27 cellular contexts compared by ENCODE assay signal in genomic region chr9:87888501-87888900, GRCh38. TPM values are rescaled to one million over a fixed set of nuclear protein-coding genes. Genes with fewer than 3 reads are reported as not detected.
"Had no signal": no experiment of that assay in that cellular context is flagged by ENCODE, and none has a peak within 500 bp of the region (broad histone marks: within the 10 kb centered on the region; RNA-seq: fewer than 3 reads in every experiment).

No MANE protein-coding gene starts in this region.

- H3K9me3 Mint-ChIP-seq: activated naive CD8-positive, alpha-beta T cell treated with anti-CD3 and anti-CD28 coated beads, Interleukin-2, amount 10 ng/mL, durations not matched to agents 7 days and 5 days had no signal

- DNase-seq: activated CD4-positive, alpha-beta T cell treated with anti-CD3 and anti-CD28 coated beads for 4 hours; activated naive CD4-positive, alpha-beta T cell treated with anti-CD3 and anti-CD28 coated beads, Interleukin-2, amount 50 U/mL, for 16 hours; activated naive CD8-positive, alpha-beta T cell treated with anti-CD3 and anti-CD28 coated beads, Interleukin-2, amount 10 ng/mL, durations not matched to agents 7 days and 5 days; activated T-cell treated with anti-CD3 and anti-CD28 coated beads for 4 hours; aorta; central memory CD4-positive, alpha-beta T cell; NCI-H1092; NCI-H1417; NCI-H1930; NCI-H2171; NCI-H2227 treated with DMSO at 0.1 percent for 48 hours; NCI-H510A; NCI-H526 treated with DMSO at 0.1 percent for 48 hours; NCI-H82; NK-92 treated with Interleukin-12 subunit alpha and Interleukin-12 subunit beta, amount 100 ng/mL, for 24 hours; OCI-M1; RPMI8226; SJCRH30; SK-N-SH; T-helper 1 cell had no signal

- H3K27me3 ChIP-seq: SJCRH30 had no signal

- H3K4me3 Mint-ChIP-seq: activated naive CD8-positive, alpha-beta T cell treated with anti-CD3 and anti-CD28 coated beads, Interleukin-2, amount 10 ng/mL, durations not matched to agents 7 days and 5 days had no signal

- H3K4me1 Mint-ChIP-seq: activated naive CD8-positive, alpha-beta T cell treated with anti-CD3 and anti-CD28 coated beads, Interleukin-2, amount 10 ng/mL, durations not matched to agents 7 days and 5 days had no signal

- H3K36me3 Mint-ChIP-seq: activated naive CD8-positive, alpha-beta T cell treated with anti-CD3 and anti-CD28 coated beads, Interleukin-2, amount 10 ng/mL, durations not matched to agents 7 days and 5 days had no signal

- H3K27ac ChIP-seq: breast epithelium, KMS-11, SJCRH30 had no signal

- ATAC-seq: activated CD4-positive, CD25-positive, alpha-beta regulatory T cell treated with anti-CD3 and anti-CD28 coated beads, Interleukin-2, amount 50 U/mL, for 24 hours; Panc1; Right ventricle myocardium inferior had no signal

- H3K9me3 ChIP-seq: SJCRH30, SK-N-SH had no signal

- H3K4me2 ChIP-seq: KMS-11, SK-N-SH had no signal

- H3K27ac Mint-ChIP-seq: activated naive CD8-positive, alpha-beta T cell treated with anti-CD3 and anti-CD28 coated beads, Interleukin-2, amount 10 ng/mL, durations not matched to agents 7 days and 5 days had no signal

- H3K4me3 ChIP-seq: breast epithelium, SJCRH30 had no signal

- H3K36me3 ChIP-seq: breast epithelium, SJCRH30 had no signal

- H3K9ac ChIP-seq: KMS-11, SK-N-SH had no signal

- H3K4me1 ChIP-seq: breast epithelium, SJCRH30 had no signal

RNA-seq across cellular contexts. Expression of gene SPATA31E1, which starts 5.8 kb away (rescaled TPM):
- total RNA-seq: activated naive CD8-positive, alpha-beta T cell treated with anti-CD3 and anti-CD28 coated beads, Interleukin-2, amount 10 ng/mL, durations not matched to agents 7 days and 5 days; aorta; breast epithelium; MCF 10A; Right ventricle myocardium inferior; SJCRH30; T-helper 2 cell treated with Interferon-gamma antibody and Interleukin-4, amounts not matched to agents 100 ng/mL and 5 ng/mL, for 36 hours had no signal
- polyA plus RNA-seq: aorta, SK-N-SH had no signal

RNA-seq across cellular contexts. Expression of gene SPATA31C1, which starts 29.3 kb away (rescaled TPM):
- total RNA-seq: activated naive CD8-positive, alpha-beta T cell treated with anti-CD3 and anti-CD28 coated beads, Interleukin-2, amount 10 ng/mL, durations not matched to agents 7 days and 5 days; aorta; breast epithelium; MCF 10A; Right ventricle myocardium inferior; T-helper 2 cell treated with Interferon-gamma antibody and Interleukin-4, amounts not matched to agents 100 ng/mL and 5 ng/mL, for 36 hours had no signal
- polyA plus RNA-seq: aorta, SK-N-SH had no signal
